1 cellular context compared by ENCODE assay signal in the genomic region with DNA sequence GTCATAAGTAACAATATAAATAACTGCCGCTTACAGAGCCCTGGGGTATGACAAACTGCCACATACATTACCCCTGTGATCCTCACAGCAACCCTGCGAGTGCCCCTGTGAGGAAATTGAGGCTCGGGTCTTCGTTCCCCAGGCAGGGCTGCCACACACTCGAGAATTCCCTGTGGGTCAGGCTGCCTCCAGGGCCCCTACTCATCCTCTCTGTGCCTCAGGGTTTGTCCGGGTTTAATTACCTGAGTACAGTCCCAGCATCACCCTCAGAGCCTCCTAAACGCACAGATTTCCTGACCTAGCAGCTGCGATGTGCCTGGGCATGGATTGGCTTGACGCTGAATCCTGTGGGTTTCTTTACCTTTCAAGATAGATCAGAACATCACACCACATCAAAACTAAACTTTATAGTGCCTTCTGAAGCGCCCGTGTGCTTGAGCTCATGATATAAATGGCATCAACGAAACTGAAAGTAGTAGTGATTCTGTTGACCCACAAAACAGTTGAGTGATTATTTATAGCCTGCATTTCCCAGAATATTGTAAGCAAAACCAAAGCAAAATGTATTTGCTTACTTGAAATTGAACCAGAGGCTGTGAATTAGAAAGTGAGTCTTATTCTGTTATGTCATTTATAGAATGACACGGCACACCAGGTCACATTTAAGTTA.
TF ChIP-seq lines count a peak whose summit lies in the region.

No MANE protein-coding gene starts in this region.

TF ChIP-seq in GM12878, 131 proteins besides CTCF, POLR2A, EP300 and RAD21 (continued from another document and continues in another):
- TF ChIP-seq SREBF2 (IDR thresholded peaks at IDR 0.05; ENCODE audit: low read length) (no peak), E4F1 (IDR thresholded peaks at IDR 0.05; ENCODE audit: borderline replicate concordance, partially characterized antibody) (no peak), RBBP5 (conservative IDR thresholded peaks at IDR 0.05) (no peak), ZNF622 (IDR thresholded peaks at IDR 0.05) (no peak), NFIC (IDR thresholded peaks at IDR 0.05; ENCODE audit: low read depth, low read length) (no peak), SMAD5 (IDR thresholded peaks at IDR 0.05; ENCODE audit: low read depth) (no peak), ZNF384 (IDR thresholded peaks at IDR 0.05; ENCODE audit: borderline replicate concordance, low read depth, low read length) (no peak), KLF5 (IDR thresholded peaks at IDR 0.05; ENCODE audit: partially characterized antibody) (no peak), STAT1 (conservative IDR thresholded peaks at IDR 0.05) (no peak), KDM1A (IDR thresholded peaks at IDR 0.05; ENCODE audit: borderline replicate concordance) (no peak), FOXM1 (IDR thresholded peaks at IDR 0.05; ENCODE audit: low read depth, low read length) (no peak), SUZ12 (IDR thresholded peaks at IDR 0.05; ENCODE audit: unreplicated experiment) (no peak), EGR1 (IDR thresholded peaks at IDR 0.05; ENCODE audit: borderline replicate concordance in 1 of 2, low read depth in 2 of 2, low read length in 2 of 2) (no peak), NRF1 (conservative IDR thresholded peaks at IDR 0.05; ENCODE audit: low read depth, low read length) (no peak), FOS (IDR thresholded peaks at IDR 0.05; ENCODE audit: borderline replicate concordance, extremely low read depth, insufficient read length) (no peak), TCF7 (IDR thresholded peaks at IDR 0.05; ENCODE audit: borderline replicate concordance) (peak; percentile 81), SP1 (IDR thresholded peaks at IDR 0.05; ENCODE audit: low read depth, low read length) (no peak), BMI1 (IDR thresholded peaks at IDR 0.05; ENCODE audit: borderline replicate concordance) (no peak), MXI1 (IDR thresholded peaks at IDR 0.05; ENCODE audit: low read depth, low read length) (0 out of 2 replicates have a peak, but pooled peaks have one; percentile 28), CHD1 (IDR thresholded peaks at IDR 0.05; ENCODE audit: low read depth, low read length) (no peak), BCL3 (IDR thresholded peaks at IDR 0.05; ENCODE audit: borderline replicate concordance, insufficient read depth, low read depth, low read length, poor library complexity, severe bottlenecking) (no peak), EZH2 (IDR thresholded peaks at IDR 0.05; ENCODE audit: borderline replicate concordance, control insufficient read depth, low read depth, low read length) (no peak), MTA3 (IDR thresholded peaks at IDR 0.05; ENCODE audit: borderline replicate concordance, low read length) (no peak), CHD2 (IDR thresholded peaks at IDR 0.05; ENCODE audit: borderline replicate concordance, low read depth, low read length) (no peak; the same call in 1 of the 2 replicates), RELA (IDR thresholded peaks at IDR 0.05; ENCODE audit: borderline replicate concordance, partially characterized antibody) (peak; percentile 8), MEF2A (IDR thresholded peaks at IDR 0.05; ENCODE audit: insufficient read depth, low read depth, low read length) (peak; percentile 94), ZSCAN29 (IDR thresholded peaks at IDR 0.05) (no peak), BACH1 (IDR thresholded peaks at IDR 0.05; ENCODE audit: borderline replicate concordance) (no peak; the same call in 1 of the 2 replicates), HDGF (IDR thresholded peaks at IDR 0.05) (peak; percentile 29; the same call in 1 of the 2 replicates), SPI1 (IDR thresholded peaks at IDR 0.05; ENCODE audit: borderline replicate concordance, insufficient read depth, low read depth, low read length) (no peak), TCF12 (IDR thresholded peaks at IDR 0.05; ENCODE audit: low read depth, low read length) (no peak), SIN3A (IDR thresholded peaks at IDR 0.05; ENCODE audit: low read depth, low read length) (no peak), SMARCA5 (IDR thresholded peaks at IDR 0.05) (0 out of 2 replicates have a peak, but pooled peaks have one; percentile 29), PML (IDR thresholded peaks at IDR 0.05; ENCODE audit: low read length) (no peak), IRF4 (IDR thresholded peaks at IDR 0.05; ENCODE audit: low read depth, low read length) (no peak), ZNF24 (IDR thresholded peaks at IDR 0.05) (no peak), CEBPB (IDR thresholded peaks at IDR 0.05; ENCODE audit: borderline replicate concordance in 1 of 2, low read depth in 2 of 2, low read length in 2 of 2) (no peak), POU2F2 (IDR thresholded peaks at IDR 0.05; ENCODE audit: borderline replicate concordance, low read depth, low read length) (no peak; the same call in 2 of the 3 replicates), PBX3 (IDR thresholded peaks at IDR 0.05; ENCODE audit: insufficient replicate concordance, low read depth, low read length) (no peak), KAT2A (conservative IDR thresholded peaks at IDR 0.05; ENCODE audit: control insufficient read depth, low read depth, low read length) (no peak), IKZF2 (IDR thresholded peaks at IDR 0.05) (peak; percentile 80 to 82), HDAC6 (IDR thresholded peaks at IDR 0.05; ENCODE audit: unreplicated experiment) (no peak), RB1 (IDR thresholded peaks at IDR 0.05; ENCODE audit: borderline replicate concordance) (0 out of 2 replicates have a peak, but pooled peaks have one; percentile 32), NR2C2 (IDR thresholded peaks at IDR 0.05; ENCODE audit: borderline replicate concordance, control insufficient read depth, insufficient read length, low read depth) (no peak), SMC3 (IDR thresholded peaks at IDR 0.05; ENCODE audit: borderline replicate concordance, low read length) (no peak), EED (IDR thresholded peaks at IDR 0.05; ENCODE audit: low read depth) (peak; percentile 78), SKIL (IDR thresholded peaks at IDR 0.05; ENCODE audit: low read depth, poor library complexity, severe bottlenecking) (peak; percentile 67), ZNF207 (IDR thresholded peaks at IDR 0.05; ENCODE audit: borderline replicate concordance) (no peak), POLR2AphosphoS5 (IDR thresholded peaks at IDR 0.05; ENCODE audit: low read length) (0 out of 2 replicates have a peak, but pooled peaks have one; percentile 36)
- TF ChIP-seq, protein P1, sequence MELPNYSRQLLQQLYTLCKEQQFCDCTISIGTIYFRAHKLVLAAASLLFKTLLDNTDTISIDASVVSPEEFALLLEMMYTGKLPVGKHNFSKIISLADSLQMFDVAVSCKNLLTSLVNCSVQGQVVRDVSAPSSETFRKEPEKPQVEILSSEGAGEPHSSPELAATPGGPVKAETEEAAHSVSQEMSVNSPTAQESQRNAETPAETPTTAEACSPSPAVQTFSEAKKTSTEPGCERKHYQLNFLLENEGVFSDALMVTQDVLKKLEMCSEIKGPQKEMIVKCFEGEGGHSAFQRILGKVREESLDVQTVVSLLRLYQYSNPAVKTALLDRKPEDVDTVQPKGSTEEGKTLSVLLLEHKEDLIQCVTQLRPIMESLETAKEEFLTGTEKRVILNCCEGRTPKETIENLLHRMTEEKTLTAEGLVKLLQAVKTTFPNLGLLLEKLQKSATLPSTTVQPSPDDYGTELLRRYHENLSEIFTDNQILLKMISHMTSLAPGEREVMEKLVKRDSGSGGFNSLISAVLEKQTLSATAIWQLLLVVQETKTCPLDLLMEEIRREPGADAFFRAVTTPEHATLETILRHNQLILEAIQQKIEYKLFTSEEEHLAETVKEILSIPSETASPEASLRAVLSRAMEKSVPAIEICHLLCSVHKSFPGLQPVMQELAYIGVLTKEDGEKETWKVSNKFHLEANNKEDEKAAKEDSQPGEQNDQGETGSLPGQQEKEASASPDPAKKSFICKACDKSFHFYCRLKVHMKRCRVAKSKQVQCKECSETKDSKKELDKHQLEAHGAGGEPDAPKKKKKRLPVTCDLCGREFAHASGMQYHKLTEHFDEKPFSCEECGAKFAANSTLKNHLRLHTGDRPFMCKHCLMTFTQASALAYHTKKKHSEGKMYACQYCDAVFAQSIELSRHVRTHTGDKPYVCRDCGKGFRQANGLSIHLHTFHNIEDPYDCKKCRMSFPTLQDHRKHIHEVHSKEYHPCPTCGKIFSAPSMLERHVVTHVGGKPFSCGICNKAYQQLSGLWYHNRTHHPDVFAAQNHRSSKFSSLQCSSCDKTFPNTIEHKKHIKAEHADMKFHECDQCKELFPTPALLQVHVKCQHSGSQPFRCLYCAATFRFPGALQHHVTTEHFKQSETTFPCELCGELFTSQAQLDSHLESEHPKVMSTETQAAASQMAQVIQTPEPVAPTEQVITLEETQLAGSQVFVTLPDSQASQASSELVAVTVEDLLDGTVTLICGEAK (IDR thresholded peaks at IDR 0.05; ENCODE audit: borderline replicate concordance): peak; percentile 75
- TF ChIP-seq, protein P2, sequence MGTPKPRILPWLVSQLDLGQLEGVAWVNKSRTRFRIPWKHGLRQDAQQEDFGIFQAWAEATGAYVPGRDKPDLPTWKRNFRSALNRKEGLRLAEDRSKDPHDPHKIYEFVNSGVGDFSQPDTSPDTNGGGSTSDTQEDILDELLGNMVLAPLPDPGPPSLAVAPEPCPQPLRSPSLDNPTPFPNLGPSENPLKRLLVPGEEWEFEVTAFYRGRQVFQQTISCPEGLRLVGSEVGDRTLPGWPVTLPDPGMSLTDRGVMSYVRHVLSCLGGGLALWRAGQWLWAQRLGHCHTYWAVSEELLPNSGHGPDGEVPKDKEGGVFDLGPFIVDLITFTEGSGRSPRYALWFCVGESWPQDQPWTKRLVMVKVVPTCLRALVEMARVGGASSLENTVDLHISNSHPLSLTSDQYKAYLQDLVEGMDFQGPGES (IDR thresholded peaks at IDR 0.05): no peak
- TF ChIP-seq, protein P3, sequence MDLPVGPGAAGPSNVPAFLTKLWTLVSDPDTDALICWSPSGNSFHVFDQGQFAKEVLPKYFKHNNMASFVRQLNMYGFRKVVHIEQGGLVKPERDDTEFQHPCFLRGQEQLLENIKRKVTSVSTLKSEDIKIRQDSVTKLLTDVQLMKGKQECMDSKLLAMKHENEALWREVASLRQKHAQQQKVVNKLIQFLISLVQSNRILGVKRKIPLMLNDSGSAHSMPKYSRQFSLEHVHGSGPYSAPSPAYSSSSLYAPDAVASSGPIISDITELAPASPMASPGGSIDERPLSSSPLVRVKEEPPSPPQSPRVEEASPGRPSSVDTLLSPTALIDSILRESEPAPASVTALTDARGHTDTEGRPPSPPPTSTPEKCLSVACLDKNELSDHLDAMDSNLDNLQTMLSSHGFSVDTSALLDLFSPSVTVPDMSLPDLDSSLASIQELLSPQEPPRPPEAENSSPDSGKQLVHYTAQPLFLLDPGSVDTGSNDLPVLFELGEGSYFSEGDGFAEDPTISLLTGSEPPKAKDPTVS (IDR thresholded peaks at IDR 0.05; ENCODE audit: low read depth, low read length): no peak
- TF ChIP-seq, protein P4, sequence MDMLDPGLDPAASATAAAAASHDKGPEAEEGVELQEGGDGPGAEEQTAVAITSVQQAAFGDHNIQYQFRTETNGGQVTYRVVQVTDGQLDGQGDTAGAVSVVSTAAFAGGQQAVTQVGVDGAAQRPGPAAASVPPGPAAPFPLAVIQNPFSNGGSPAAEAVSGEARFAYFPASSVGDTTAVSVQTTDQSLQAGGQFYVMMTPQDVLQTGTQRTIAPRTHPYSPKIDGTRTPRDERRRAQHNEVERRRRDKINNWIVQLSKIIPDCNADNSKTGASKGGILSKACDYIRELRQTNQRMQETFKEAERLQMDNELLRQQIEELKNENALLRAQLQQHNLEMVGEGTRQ (IDR thresholded peaks at IDR 0.05; ENCODE audit: borderline replicate concordance, low read depth, low read length): no peak
